In genomic region chr10:60978287-60979115, GRCh38 we compare ENCODE assay signal across 1 cellular context.
TF ChIP-seq lines count a peak whose summit lies in the region.

No MANE protein-coding gene starts in this region.

TF ChIP-seq in GM23338, 12 proteins besides CTCF, POLR2A, EP300 and RAD21 (continued from another document):
- TF ChIP-seq, protein P1, sequence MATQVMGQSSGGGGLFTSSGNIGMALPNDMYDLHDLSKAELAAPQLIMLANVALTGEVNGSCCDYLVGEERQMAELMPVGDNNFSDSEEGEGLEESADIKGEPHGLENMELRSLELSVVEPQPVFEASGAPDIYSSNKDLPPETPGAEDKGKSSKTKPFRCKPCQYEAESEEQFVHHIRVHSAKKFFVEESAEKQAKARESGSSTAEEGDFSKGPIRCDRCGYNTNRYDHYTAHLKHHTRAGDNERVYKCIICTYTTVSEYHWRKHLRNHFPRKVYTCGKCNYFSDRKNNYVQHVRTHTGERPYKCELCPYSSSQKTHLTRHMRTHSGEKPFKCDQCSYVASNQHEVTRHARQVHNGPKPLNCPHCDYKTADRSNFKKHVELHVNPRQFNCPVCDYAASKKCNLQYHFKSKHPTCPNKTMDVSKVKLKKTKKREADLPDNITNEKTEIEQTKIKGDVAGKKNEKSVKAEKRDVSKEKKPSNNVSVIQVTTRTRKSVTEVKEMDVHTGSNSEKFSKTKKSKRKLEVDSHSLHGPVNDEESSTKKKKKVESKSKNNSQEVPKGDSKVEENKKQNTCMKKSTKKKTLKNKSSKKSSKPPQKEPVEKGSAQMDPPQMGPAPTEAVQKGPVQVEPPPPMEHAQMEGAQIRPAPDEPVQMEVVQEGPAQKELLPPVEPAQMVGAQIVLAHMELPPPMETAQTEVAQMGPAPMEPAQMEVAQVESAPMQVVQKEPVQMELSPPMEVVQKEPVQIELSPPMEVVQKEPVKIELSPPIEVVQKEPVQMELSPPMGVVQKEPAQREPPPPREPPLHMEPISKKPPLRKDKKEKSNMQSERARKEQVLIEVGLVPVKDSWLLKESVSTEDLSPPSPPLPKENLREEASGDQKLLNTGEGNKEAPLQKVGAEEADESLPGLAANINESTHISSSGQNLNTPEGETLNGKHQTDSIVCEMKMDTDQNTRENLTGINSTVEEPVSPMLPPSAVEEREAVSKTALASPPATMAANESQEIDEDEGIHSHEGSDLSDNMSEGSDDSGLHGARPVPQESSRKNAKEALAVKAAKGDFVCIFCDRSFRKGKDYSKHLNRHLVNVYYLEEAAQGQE (IDR thresholded peaks at IDR 0.05; ENCODE audit: unreplicated experiment), result no peak
